Comparison of ENCODE assay signal across 10 cellular contexts in genomic region chr4:173367285-173367684, GRCh38. TPM values are rescaled to one million over a fixed set of nuclear protein-coding genes. Genes with fewer than 3 reads are reported as not detected.
DNase-seq lines count a peak whose midpoint lies in the region; ATAC-seq, FAIRE-seq and TF ChIP-seq lines count a peak whose summit lies in the region.
"Had no signal": no experiment of that assay in that cellular context is flagged by ENCODE, and none has a peak within 500 bp of the region (broad histone marks: within the 10 kb centered on the region; RNA-seq: fewer than 3 reads in every experiment).

No MANE protein-coding gene starts in this region.

- no peaks in the 10 kb centered on the region for H3K27me3 ChIP-seq in upper lobe of right lung

- no peaks in the 10 kb centered on the region for H3K36me3 ChIP-seq in upper lobe of right lung

- CTCF ChIA-PET in HEK293T (lab: Yijun Ruan, JAX): interaction anchor here (1.1 kb wide), 1 partner anchor 10 kb away, joined by 3 read pairs; no protein-coding TSS in a partner anchor

- no peaks in the 10 kb centered on the region for H3K4me1 ChIP-seq in upper lobe of right lung

- H3K27ac Mint-ChIP-seq in T-helper 2 cell treated with Interferon-gamma antibody and Interleukin-4, amounts not matched to agents 5 μg/mL and 100 μg/mL, for 36 hours: peak overlapping the region; percentile 77
- no peak overlapping the region for H3K27ac Mint-ChIP-seq in neural crest cell (ENCODE audit: unreplicated experiment)

- no peak overlapping the region for H3K4me3 ChIP-seq in upper lobe of right lung
- H3K4me3 ChIP-seq: skin epidermis had no signal

- no peaks in the 10 kb centered on the region for H3K9me3 ChIP-seq in upper lobe of right lung

- peak overlapping the region; percentile 63 for H3K4me3 Mint-ChIP-seq in T-helper 2 cell treated with Interferon-gamma antibody and Interleukin-4, amounts not matched to agents 5 μg/mL and 100 μg/mL, for 36 hours
- peak overlapping the region; percentile 77 for H3K4me3 Mint-ChIP-seq in neural crest cell

- H3K9me3 Mint-ChIP-seq in T-helper 2 cell treated with Interferon-gamma antibody and Interleukin-4, amounts not matched to agents 5 μg/mL and 100 μg/mL, for 36 hours: no peaks in the 10 kb centered on the region
- H3K9me3 Mint-ChIP-seq in neural crest cell: no peaks in the 10 kb centered on the region

- H3K4me1 Mint-ChIP-seq in T-helper 2 cell treated with Interferon-gamma antibody and Interleukin-4, amounts not matched to agents 5 μg/mL and 100 μg/mL, for 36 hours (ENCODE audit: low read depth): peaks cover 33% of the 10 kb centered on the region
- peaks cover 22% of the 10 kb centered on the region for H3K4me1 Mint-ChIP-seq in neural crest cell

- no peak for DNase-seq in GM18507 (ENCODE audit: extremely low spot score, insufficient read length, low read depth)
- DNase-seq in HCEC 1CT: peak; percentile 3
- peak; percentile 11 for DNase-seq in T-helper 2 cell treated with Interferon-gamma antibody and Interleukin-4, amounts not matched to agents 5 μg/mL and 100 μg/mL, for 36 hours (ENCODE audit: low spot score)
- no peak for DNase-seq in neural crest cell (ENCODE audit: low read depth, low spot score)
- DNase-seq in HEK293T (ENCODE audit: extremely low spot score): no peak
- no peak for DNase-seq in putamen (ENCODE audit: low spot score)
- no peak for DNase-seq in upper lobe of right lung

- TF ChIP-seq CTCF in neural crest cell (conservative IDR thresholded peaks at IDR 0.05): no peak
- no peak for TF ChIP-seq CTCF in upper lobe of right lung (IDR thresholded peaks at IDR 0.05)

- H3K36me3 Mint-ChIP-seq in T-helper 2 cell treated with Interferon-gamma antibody and Interleukin-4, amounts not matched to agents 5 μg/mL and 100 μg/mL, for 36 hours (ENCODE audit: low read depth): peaks cover 18% of the 10 kb centered on the region
- no peaks in the 10 kb centered on the region for H3K36me3 Mint-ChIP-seq in neural crest cell (ENCODE audit: low read depth)

- intact Hi-C loops in upper lobe of right lung (cut with DNase I): no loop called here

- H3K27me3 Mint-ChIP-seq in T-helper 2 cell treated with Interferon-gamma antibody and Interleukin-4, amounts not matched to agents 5 μg/mL and 100 μg/mL, for 36 hours (ENCODE audit: low read depth): no peaks in the 10 kb centered on the region
- no peaks in the 10 kb centered on the region for H3K27me3 Mint-ChIP-seq in neural crest cell (ENCODE audit: low read depth)

- ATAC-seq in HG02840 (IDR thresholded peaks at IDR 0.05; ENCODE audit: low FRiP score, unreplicated experiment): no peak
- no peak for ATAC-seq in upper lobe of right lung

- POLR2A ChIA-PET in HEK293T (lab: Yijun Ruan, JAX): interaction anchor here (13.1 kb wide), 1 partner anchor 33 kb away, joined by 317 read pairs; the partner anchor contains the start of gene HMGB2

- no peak overlapping the region for H3K27ac ChIP-seq in upper lobe of right lung

- FAIRE-seq in GM18507 (lab: Jason Lieb, UNC): peak; percentile 63
- FAIRE-seq: frontal cortex had no signal

TF ChIP-seq in HEK293T, 16 proteins besides CTCF, POLR2A, EP300 and RAD21:
- TF ChIP-seq CTBP1 (IDR thresholded peaks at IDR 0.05; ENCODE audit: borderline replicate concordance) (no peak), ARNT (IDR thresholded peaks at IDR 0.05) (no peak), HDGF (IDR thresholded peaks at IDR 0.05; ENCODE audit: borderline replicate concordance) (no peak), ELF4 (IDR thresholded peaks at IDR 0.05) (no peak), LEF1 (IDR thresholded peaks at IDR 0.05; ENCODE audit: borderline replicate concordance) (no peak)

RNA-seq across cellular contexts. Expression of gene SAP30, which starts 3.5 kb away (rescaled TPM):
- total RNA-seq in neural crest cell: 44.3 and 47.1 TPM in 2 replicates
- 15.3 TPM for total RNA-seq in upper lobe of right lung

RNA-seq across cellular contexts. Expression of gene SCRG1, which starts 31.6 kb away (rescaled TPM):
- total RNA-seq in neural crest cell (4.8 and 5.1 TPM in 2 replicates), upper lobe of right lung (not detected)

RNA-seq across cellular contexts. Expression of gene HMGB2, which starts 33.1 kb away (rescaled TPM):
- 274 and 281 TPM in 2 replicates for total RNA-seq in neural crest cell
- total RNA-seq in upper lobe of right lung: 43.4 TPM

Comparison
In these comparisons a context has a peak if more than half of its experiments do, and no peak if none do; other contexts are left out.
1. DNase-seq: peak in HCEC 1CT (single experiment) and T-helper 2 cell treated with Interferon-gamma antibody and Interleukin-4, amounts not matched to agents 5 μg/mL and 100 μg/mL, for 36 hours (single experiment); none in GM18507 (single experiment), neural crest cell (single experiment), HEK293T (single experiment), putamen (single experiment) and upper lobe of right lung (single experiment).